8 cellular contexts compared by ENCODE assay signal in the genomic region with DNA sequence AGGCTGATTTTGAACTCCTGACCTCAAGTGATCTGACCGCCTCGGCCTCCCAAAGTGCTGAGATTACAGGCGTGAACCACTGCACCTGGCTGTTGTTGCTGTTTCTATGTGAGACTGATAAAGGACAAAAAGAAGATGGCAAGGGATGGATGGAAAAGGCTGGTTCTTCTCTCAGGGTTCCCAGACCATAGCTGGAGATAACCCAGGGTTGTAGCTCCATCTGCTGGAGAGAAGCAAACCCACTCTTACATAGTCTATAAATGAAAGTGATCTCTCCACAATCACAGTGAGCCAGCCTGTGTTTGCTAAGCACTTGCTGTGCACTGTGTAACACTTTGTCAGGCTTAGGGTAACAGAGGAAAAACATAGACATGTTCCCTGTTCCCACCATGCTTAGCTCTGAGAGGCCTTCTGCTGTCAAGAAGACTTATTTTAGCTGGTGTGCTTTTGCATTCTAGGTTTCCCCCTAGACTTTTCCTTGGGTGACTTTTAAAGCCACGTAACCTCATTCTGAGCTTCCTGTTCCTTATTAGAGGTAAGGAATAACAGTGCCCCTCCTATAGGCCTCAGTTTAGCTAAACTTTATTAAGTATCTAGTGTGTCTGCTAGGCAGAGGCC. TPM values are rescaled to one million over a fixed set of nuclear protein-coding genes. Genes with fewer than 3 reads are reported as not detected.
DNase-seq lines count a peak whose midpoint lies in the region; ATAC-seq and TF ChIP-seq lines count a peak whose summit lies in the region.

No MANE protein-coding gene starts in this region.

- ATAC-seq in GM18873 (IDR thresholded peaks at IDR 0.05; ENCODE audit: low FRiP score, unreplicated experiment): peak; percentile 73
- ATAC-seq in HG03135 (IDR thresholded peaks at IDR 0.05; ENCODE audit: unreplicated experiment): peak; percentile 68

- DNase-seq in BJ (ENCODE audit: low read depth) (no peak), NCI-H2227 (lab: John Stamatoyannopoulos, UW; ENCODE audit: unreplicated experiment) (peak; percentile 81), dedifferentiated amniotic fluid mesenchymal stem cell (ENCODE audit: extremely low spot score) (peak; percentile 83), lung microvascular endothelial cell (ENCODE audit: low read depth in 2 of 2) (peak; percentile 86 to 90)
- peak; percentile 42 for DNase-seq in activated CD4-positive, CD25-positive, alpha-beta regulatory T cell treated with anti-CD3 and anti-CD28 coated beads, Interleukin-2, amount 50 U/mL, for 16 hours (ENCODE audit: low read depth, low spot score)
- DNase-seq in stimulated activated CD4-positive, alpha-beta T cell treated with anti-CD3 and anti-CD28 coated beads, TNF-alpha, amount 100 ng/mL, for 48 hours (ENCODE audit: low read depth in 3 of 3): peak; percentile 26 to 36 (median 33)

- peak; percentile 81 for TF ChIP-seq CTCF in BJ (IDR thresholded peaks at IDR 0.05; ENCODE audit: insufficient read depth, low read depth, low read length)

- POLR2A ChIA-PET in BJ (lab: Charles Lee): interaction anchor here (1.3 kb wide), 1 partner anchor 9 kb away, joined by 4 read pairs; no protein-coding TSS in a partner anchor

- H3K27me3 ChIP-seq in BJ (ENCODE audit: control insufficient read depth, insufficient read depth, low read length): no peaks in the 10 kb centered on the region

- H3K36me3 ChIP-seq in BJ (ENCODE audit: control insufficient read depth, insufficient read depth, low read length): no peaks in the 10 kb centered on the region

- CTCF ChIA-PET in BJ (lab: Yijun Ruan, JAX): interaction anchor here (0.7 to 1.8 kb wide), 29 partner anchors 8 to 368 kb away, joined by 3 to 17 read pairs (median 4); partner anchors contain the start of genes GCC2 and LIMS1

- no peak overlapping the region for H3K4me3 ChIP-seq in BJ (ENCODE audit: low read depth, low read length)

RNA-seq across cellular contexts. Expression of gene LIMS1, which starts 49.7 kb away (rescaled TPM):
- polyA plus RNA-seq in BJ (2011; rRNA removed): 82.8 and 103 TPM in 2 replicates
- polyA minus RNA-seq in BJ (2011; rRNA and poly(A)+ RNA removed): 65.0 and 101 TPM in 2 replicates
- total RNA-seq in lung microvascular endothelial cell: 211 and 375 TPM in 2 replicates
